Comparison of ENCODE assay signal across 8 cellular contexts in genomic region chr15:90412356-90413194, GRCh38. TPM values are rescaled to one million over a fixed set of nuclear protein-coding genes. Genes with fewer than 3 reads are reported as not detected.
DNase-seq lines count a peak whose midpoint lies in the region; ATAC-seq, FAIRE-seq and TF ChIP-seq lines count a peak whose summit lies in the region.

No MANE protein-coding gene starts in this region.

- no peak overlapping the region for H3K4me3 ChIP-seq in bronchial epithelial cell (ENCODE audit: low read depth, low read length)

- peaks cover 21% of the 10 kb centered on the region for H3K36me3 Mint-ChIP-seq in activated T-cell treated with anti-CD3 and anti-CD28 coated beads, Interleukin-2, amount 50 U/mL, for 4 hours (ENCODE audit: insufficient read depth)
- peaks cover 36% of the 10 kb centered on the region for H3K36me3 Mint-ChIP-seq in memory B cell

- no peaks in the 10 kb centered on the region for H3K27me3 Mint-ChIP-seq in activated T-cell treated with anti-CD3 and anti-CD28 coated beads, Interleukin-2, amount 50 U/mL, for 4 hours (ENCODE audit: low read depth)
- no peaks in the 10 kb centered on the region for H3K27me3 Mint-ChIP-seq in memory B cell

- H3K4me1 Mint-ChIP-seq in activated T-cell treated with anti-CD3 and anti-CD28 coated beads, Interleukin-2, amount 50 U/mL, for 4 hours (ENCODE audit: low read depth): peaks cover 77% of the 10 kb centered on the region
- H3K4me1 Mint-ChIP-seq in memory B cell: peaks cover 53% of the 10 kb centered on the region

- no peak for DNase-seq in activated T-cell treated with anti-CD3 and anti-CD28 coated beads, Interleukin-2, amount 50 U/mL, for 4 hours
- no peak for DNase-seq in activated T-cell treated with anti-CD3 and anti-CD28 coated beads, Interleukin-2, amount 50 U/mL, for 1 hour
- DNase-seq in NCI-H2196 treated with DMSO at 0.1 percent for 48 hours (lab: John Stamatoyannopoulos, UW; ENCODE audit: unreplicated experiment): peak; percentile 14
- DNase-seq in bronchial epithelial cell (ENCODE audit: low read depth): peak; percentile 97
- DNase-seq in memory B cell (ENCODE audit: low spot score in 2 of 2): no peak
- DNase-seq in DMS 273 (lab: John Stamatoyannopoulos, UW; ENCODE audit: unreplicated experiment): no peak
- no peak for DNase-seq in activated gamma-delta T cell treated with Interleukin-2 at 50 U/mL for 16 hours

- H3K36me3 ChIP-seq in bronchial epithelial cell (ENCODE audit: control insufficient read depth, insufficient read depth, low read length): peaks cover 4% of the 10 kb centered on the region

- H3K27me3 ChIP-seq in bronchial epithelial cell (ENCODE audit: control insufficient read depth, insufficient read depth, low read length): no peaks in the 10 kb centered on the region

- peak overlapping the region; percentile 84 for H3K27ac Mint-ChIP-seq in memory B cell

- no peak for FAIRE-seq in bronchial epithelial cell (lab: Jason Lieb, UNC)

- peaks cover 4% of the 10 kb centered on the region for H3K9me3 Mint-ChIP-seq in activated T-cell treated with anti-CD3 and anti-CD28 coated beads, Interleukin-2, amount 50 U/mL, for 4 hours
- peaks cover 2% of the 10 kb centered on the region for H3K9me3 Mint-ChIP-seq in memory B cell

- H3K4me3 Mint-ChIP-seq in activated T-cell treated with anti-CD3 and anti-CD28 coated beads, Interleukin-2, amount 50 U/mL, for 4 hours: peak overlapping the region; percentile 28
- peak overlapping the region; percentile 57 for H3K4me3 Mint-ChIP-seq in memory B cell

- ATAC-seq in activated T-cell treated with anti-CD3 and anti-CD28 coated beads, Interleukin-2, amount 50 U/mL, for 4 hours: peak in 1 of 2 donors; percentile 12
- peak; percentile 93 for ATAC-seq in HG02852 (IDR thresholded peaks at IDR 0.05; ENCODE audit: unreplicated experiment)
- ATAC-seq in memory B cell (ENCODE audit: low read depth): peak; percentile 98

- TF ChIP-seq CTCF in bronchial epithelial cell (IDR thresholded peaks at IDR 0.05; ENCODE audit: insufficient read depth, low read length, severe bottlenecking): no peak

RNA-seq across cellular contexts. Expression of gene IQGAP1, which starts 24.5 kb away (rescaled TPM):
- 10 to 100 TPM; 83.1 to 96.0 (median 91.4) TPM for total RNA-seq in activated T-cell treated with anti-CD3 and anti-CD28 coated beads, Interleukin-2, amount 50 U/mL, for 4 hours
- total RNA-seq in bronchial epithelial cell: 163 and 276 TPM in 2 replicates

Comparison
In these comparisons a context has a peak if more than half of its experiments do, and no peak if none do; other contexts are left out.
1. DNase-seq: peak in NCI-H2196 treated with DMSO at 0.1 percent for 48 hours (single experiment) and bronchial epithelial cell (single experiment); none in activated T-cell treated with anti-CD3 and anti-CD28 coated beads, Interleukin-2, amount 50 U/mL, for 4 hours (single experiment), activated T-cell treated with anti-CD3 and anti-CD28 coated beads, Interleukin-2, amount 50 U/mL, for 1 hour (single experiment), memory B cell (0 of 2), DMS 273 (single experiment) and activated gamma-delta T cell treated with Interleukin-2 at 50 U/mL for 16 hours (single experiment).